Comparison of ENCODE assay signal across 1 cellular context in the genomic region with DNA sequence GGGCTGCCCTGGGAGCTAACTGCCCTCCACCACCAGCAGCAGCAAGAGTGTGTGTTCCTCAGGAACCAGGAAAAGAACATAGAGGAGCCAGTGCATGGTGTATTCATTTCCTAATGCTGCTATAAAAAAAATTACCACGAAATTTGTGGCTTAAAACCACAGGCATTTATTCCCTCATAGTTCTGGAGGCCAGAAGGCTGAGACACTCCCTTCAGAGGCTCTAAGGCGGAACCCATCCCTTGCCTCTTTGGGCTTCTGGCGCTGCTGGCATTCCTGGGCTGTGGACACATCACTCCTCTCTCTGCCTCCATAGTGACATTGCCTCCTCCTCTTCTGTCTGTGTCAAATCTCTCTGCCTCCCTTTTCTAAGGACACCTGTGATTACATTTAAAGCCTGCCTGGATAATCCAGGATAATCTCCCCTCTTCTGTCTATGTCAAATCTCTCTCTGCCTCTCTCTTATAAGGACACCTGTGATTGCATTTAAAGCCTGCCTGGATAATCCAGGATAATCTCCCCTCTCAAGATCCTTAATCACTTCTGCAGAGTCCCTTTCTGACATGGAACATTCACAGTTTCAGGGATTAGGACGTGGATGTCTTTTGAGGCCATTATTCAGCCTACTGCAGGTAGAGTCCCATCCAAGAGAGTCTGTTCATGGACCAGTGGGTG.
TF ChIP-seq lines count a peak whose summit lies in the region.

No MANE protein-coding gene starts in this region.

TF ChIP-seq in IMR-90, 13 proteins besides CTCF, POLR2A, EP300 and RAD21 (continued from another document):
- TF ChIP-seq, protein P1, sequence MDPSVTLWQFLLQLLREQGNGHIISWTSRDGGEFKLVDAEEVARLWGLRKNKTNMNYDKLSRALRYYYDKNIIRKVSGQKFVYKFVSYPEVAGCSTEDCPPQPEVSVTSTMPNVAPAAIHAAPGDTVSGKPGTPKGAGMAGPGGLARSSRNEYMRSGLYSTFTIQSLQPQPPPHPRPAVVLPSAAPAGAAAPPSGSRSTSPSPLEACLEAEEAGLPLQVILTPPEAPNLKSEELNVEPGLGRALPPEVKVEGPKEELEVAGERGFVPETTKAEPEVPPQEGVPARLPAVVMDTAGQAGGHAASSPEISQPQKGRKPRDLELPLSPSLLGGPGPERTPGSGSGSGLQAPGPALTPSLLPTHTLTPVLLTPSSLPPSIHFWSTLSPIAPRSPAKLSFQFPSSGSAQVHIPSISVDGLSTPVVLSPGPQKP (IDR thresholded peaks at IDR 0.05; ENCODE audit: borderline replicate concordance, low read depth, low read length), result no peak
TF ChIP-seq in IMR-90: peak in this region for 0.
